13 cellular contexts compared by ENCODE assay signal in the genomic region with DNA sequence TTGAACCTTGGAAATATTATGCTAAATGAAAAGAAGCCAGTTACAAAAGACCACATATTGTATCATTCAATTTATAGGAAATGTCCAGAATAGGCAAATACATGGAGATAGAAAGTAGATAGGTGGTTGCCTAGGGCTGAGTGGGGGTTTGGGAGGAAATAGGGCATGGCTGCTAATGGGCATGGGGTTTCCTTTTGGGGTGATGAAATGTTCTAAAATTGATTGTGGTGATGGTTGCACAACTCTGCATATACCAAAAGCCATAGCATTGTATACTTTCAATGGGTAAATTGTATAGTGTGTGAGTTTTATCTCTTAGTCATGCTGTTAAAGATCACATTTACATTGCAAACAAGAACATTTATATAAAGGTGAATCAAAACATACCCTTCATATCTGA.
"Had no signal": no experiment of that assay in that cellular context is flagged by ENCODE, and none has a peak within 500 bp of the region (broad histone marks: within the 10 kb centered on the region; RNA-seq: fewer than 3 reads in every experiment).

No MANE protein-coding gene starts in this region.

- H3K4me1 Mint-ChIP-seq: immature natural killer cell; stimulated activated effector memory CD8-positive, alpha-beta T cell treated with anti-CD3 and anti-CD28 coated beads, Interleukin-12 subunit alpha, Interleukin-12 subunit beta, amount 100 ng/mL, for 72 hours had no signal

- H3K4me3 Mint-ChIP-seq: dendritic cell treated with granulocyte-macrophage colony-stimulating factor and Interleukin-4, amounts not matched to agents 40 ng/mL and 50 ng/mL, for 4 days; effector memory CD8-positive, alpha-beta T cell; immature natural killer cell; stimulated activated effector memory CD8-positive, alpha-beta T cell treated with anti-CD3 and anti-CD28 coated beads, Interleukin-12 subunit alpha, Interleukin-12 subunit beta, amount 100 ng/mL, for 72 hours had no signal

- H3K27ac Mint-ChIP-seq: dendritic cell treated with granulocyte-macrophage colony-stimulating factor and Interleukin-4, amounts not matched to agents 40 ng/mL and 50 ng/mL, for 4 days; effector memory CD8-positive, alpha-beta T cell; immature natural killer cell; stimulated activated effector memory CD8-positive, alpha-beta T cell treated with anti-CD3 and anti-CD28 coated beads, Interleukin-12 subunit alpha, Interleukin-12 subunit beta, amount 100 ng/mL, for 72 hours had no signal

- DNase-seq: activated CD4-positive, alpha-beta T cell treated with anti-CD3 and anti-CD28 coated beads, Interleukin-2, amount 50 U/mL, for 4 hours; activated CD4-positive, CD25-positive, alpha-beta regulatory T cell treated with anti-CD3 and anti-CD28 coated beads, Interleukin-2, amount 50 U/mL, for 72 hours; activated naive CD4-positive, alpha-beta T cell; activated T-cell treated with anti-CD3 and anti-CD28 coated beads for 4 hours; effector memory CD8-positive, alpha-beta T cell; heart left ventricle; immature natural killer cell; left cardiac atrium; lower lobe of right lung; pancreas; thyroid gland had no signal

- ATAC-seq: effector memory CD8-positive, alpha-beta T cell; heart left ventricle; left cardiac atrium; lower lobe of right lung; pancreas; stimulated activated effector memory CD8-positive, alpha-beta T cell treated with anti-CD3 and anti-CD28 coated beads, Interleukin-12 subunit alpha, Interleukin-12 subunit beta, amount 100 ng/mL, for 72 hours had no signal

- H3K36me3 Mint-ChIP-seq: immature natural killer cell; stimulated activated effector memory CD8-positive, alpha-beta T cell treated with anti-CD3 and anti-CD28 coated beads, Interleukin-12 subunit alpha, Interleukin-12 subunit beta, amount 100 ng/mL, for 72 hours had no signal

- H3K9me3 Mint-ChIP-seq: immature natural killer cell; stimulated activated effector memory CD8-positive, alpha-beta T cell treated with anti-CD3 and anti-CD28 coated beads, Interleukin-12 subunit alpha, Interleukin-12 subunit beta, amount 100 ng/mL, for 72 hours had no signal
